Comparison of ENCODE assay signal across 1 cellular context in genomic region chr18:24014062-24014985, GRCh38.
TF ChIP-seq lines count a peak whose summit lies in the region.

TSS of gene TTC39C (plus strand) at chr18:24014754. CDS start at chr18:24014872, 118 bp downstream.

TF ChIP-seq in HepG2, 621 proteins besides CTCF, POLR2A, EP300 and RAD21 (continued from another document):
- TF ChIP-seq HMGXB3 (CRISPR knock-in tag; IDR thresholded peaks at IDR 0.05; ENCODE audit: borderline replicate concordance) = 0 out of 2 replicates have a peak, but pooled peaks have one; percentile 32
- no peak for TF ChIP-seq SMARCC2 (IDR thresholded peaks at IDR 0.05)
- TF ChIP-seq ZNF784 (CRISPR knock-in tag; IDR thresholded peaks at IDR 0.05; ENCODE audit: borderline replicate concordance) = no peak
- no peak for TF ChIP-seq ZNF607 (CRISPR knock-in tag; IDR thresholded peaks at IDR 0.05; ENCODE audit: borderline replicate concordance)
- TF ChIP-seq RBFOX2 (IDR thresholded peaks at IDR 0.05; ENCODE audit: low read depth, low read length) = peak; percentile 50; the same call in 1 of the 2 replicates
- TF ChIP-seq HNRNPK (IDR thresholded peaks at IDR 0.05; ENCODE audit: low read depth, low read length, poor library complexity, severe bottlenecking) = peak; percentile 96
- TF ChIP-seq TCF7L2 (IDR thresholded peaks at IDR 0.05; ENCODE audit: low read depth, low read length) = no peak
- peak in 1 of 2 experiments; percentile 66; a peak in 1 of 4 replicates for TF ChIP-seq KLF16 (CRISPR knock-in tag; IDR thresholded peaks at IDR 0.05)
- no peak for TF ChIP-seq ZFYVE20 (CRISPR knock-in tag; IDR thresholded peaks at IDR 0.05; ENCODE audit: borderline replicate concordance, low read depth)
- TF ChIP-seq ZNF263 (CRISPR knock-in tag; IDR thresholded peaks at IDR 0.05) = peak; percentile 67
- no peak for TF ChIP-seq ZFP82 (CRISPR knock-in tag; IDR thresholded peaks at IDR 0.05; ENCODE audit: borderline replicate concordance)
- peak; percentile 33; the same call in 1 of the 2 replicates for TF ChIP-seq GABPA (IDR thresholded peaks at IDR 0.05; ENCODE audit: low read depth, low read length)
- TF ChIP-seq GABPA (CRISPR knock-in tag; IDR thresholded peaks at IDR 0.05; ENCODE audit: low read depth) = no peak
- no peak for TF ChIP-seq ZNF33A (CRISPR knock-in tag; IDR thresholded peaks at IDR 0.05; ENCODE audit: borderline replicate concordance)
- no peak for TF ChIP-seq GLMP (CRISPR knock-in tag; IDR thresholded peaks at IDR 0.05; ENCODE audit: borderline replicate concordance)
- peak; percentile 32; the same call in 1 of the 2 replicates for TF ChIP-seq POLR2G (IDR thresholded peaks at IDR 0.05; ENCODE audit: low read depth, low read length)
